Comparison of ENCODE assay signal across 8 cellular contexts in the genomic region with DNA sequence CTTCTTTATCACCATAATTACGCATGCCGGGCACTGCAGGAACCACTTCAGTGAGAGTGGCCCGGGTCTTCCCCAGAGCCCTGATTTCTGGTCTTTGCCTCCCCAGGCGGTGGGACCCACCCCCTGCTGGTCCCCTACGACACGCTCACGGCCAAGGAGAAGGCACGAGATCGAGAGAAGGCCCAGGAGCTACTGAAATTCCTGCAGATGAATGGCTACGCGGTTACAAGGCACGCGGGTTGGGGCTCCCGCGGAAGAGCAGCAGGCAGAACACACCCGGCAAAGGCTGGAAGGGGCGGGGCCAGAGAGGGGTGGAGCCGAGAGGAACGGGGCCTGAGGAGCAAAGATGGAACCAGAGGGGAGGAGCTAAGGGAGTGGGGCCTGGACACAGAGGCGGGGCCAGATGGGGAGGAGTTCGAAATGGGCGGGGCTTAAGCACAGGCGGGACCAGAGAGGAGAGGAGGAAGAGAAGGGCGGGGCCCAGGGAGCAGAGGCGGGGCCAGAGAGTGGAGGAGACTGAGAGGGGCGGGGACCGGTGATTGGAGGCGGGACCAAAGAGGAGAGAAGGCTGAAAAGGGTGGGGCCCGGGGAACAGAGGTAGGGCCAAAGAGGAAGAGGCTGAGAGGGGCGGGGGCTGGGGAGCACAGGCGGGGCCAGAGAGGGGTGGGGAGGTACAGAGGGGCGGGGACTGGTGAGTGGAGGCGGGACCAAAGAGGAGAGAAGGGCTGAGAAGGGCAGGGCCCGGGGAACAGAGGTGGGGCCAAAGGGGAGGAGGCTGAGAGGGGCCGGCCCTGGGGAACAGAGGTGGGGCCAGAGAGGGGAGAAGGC.
DNase-seq lines count a peak whose midpoint lies in the region; ATAC-seq and TF ChIP-seq lines count a peak whose summit lies in the region.

No MANE protein-coding gene starts in this region.

- no peaks in the 10 kb centered on the region for H3K27me3 ChIP-seq in foreskin keratinocyte

- no peak overlapping the region for H3K27ac ChIP-seq in foreskin keratinocyte

- DNase-seq in ELF-1 (ENCODE audit: low read depth, low spot score) (peak; percentile 98), NOMO-1 treated with DMSO at 0.1 percent for 48 hours (lab: John Stamatoyannopoulos, UW; ENCODE audit: unreplicated experiment) (peak; percentile 92), activated T-cell treated with anti-CD3 and anti-CD28 coated beads for 24 hours (ENCODE audit: low read depth) (peak; percentile 88), foreskin keratinocyte (peak; percentile 10 to 70), pons (ENCODE audit: low spot score) (peak; percentile 58)

- ATAC-seq in HG03025 (IDR thresholded peaks at IDR 0.05; ENCODE audit: low FRiP score, unreplicated experiment) (peak; percentile 39), foreskin keratinocyte (peak; percentile 78), GM18511 (IDR thresholded peaks at IDR 0.05; ENCODE audit: unreplicated experiment) (no peak), HG02610 (IDR thresholded peaks at IDR 0.05; ENCODE audit: unreplicated experiment) (no peak)

- no peak for TF ChIP-seq CTCF in foreskin keratinocyte (conservative IDR thresholded peaks at IDR 0.05)

- H3K4me1 ChIP-seq in foreskin keratinocyte = no peaks in the 10 kb centered on the region

Comparison
In these comparisons a context has a peak if more than half of its experiments do, and no peak if none do; other contexts are left out.
1. DNase-seq: peak in every context shown above with its lines; median percentile 98 in ELF-1; 92 in NOMO-1 treated with DMSO at 0.1 percent for 48 hours; 88 in activated T-cell treated with anti-CD3 and anti-CD28 coated beads for 24 hours; 58 in pons; 40 in foreskin keratinocyte.
2. ATAC-seq: peak in HG03025 (single experiment) and foreskin keratinocyte (single experiment); none in GM18511 (single experiment) and HG02610 (single experiment).